Comparison of ENCODE assay signal across 14 cellular contexts in genomic region chr16:17222756-17223411, GRCh38.
DNase-seq lines count a peak whose midpoint lies in the region; ATAC-seq and TF ChIP-seq lines count a peak whose summit lies in the region.
"Had no signal": no experiment of that assay in that cellular context is flagged by ENCODE, and none has a peak within 500 bp of the region (broad histone marks: within the 10 kb centered on the region; RNA-seq: fewer than 3 reads in every experiment).

No MANE protein-coding gene starts in this region.

- H3K27me3 ChIP-seq in neural cell (ENCODE audit: insufficient read depth, low read depth, low read length) = no peaks in the 10 kb centered on the region
- H3K27me3 ChIP-seq: hepatocyte, ovary had no signal

- peak; percentile 68 for TF ChIP-seq RAD21 in neural cell (conservative IDR thresholded peaks at IDR 0.05)

- no peak overlapping the region for H2AFZ ChIP-seq in neural cell (ENCODE audit: low read depth, low read length)
- H2AFZ ChIP-seq: hepatocyte had no signal

- peak overlapping the region; percentile 90 for H3K27ac ChIP-seq in neural cell (ENCODE audit: low read length)
- H3K27ac ChIP-seq: epithelial cell of prostate, hepatocyte, ovary had no signal

- peak overlapping the region; percentile 61 for H3K9ac ChIP-seq in neural cell (ENCODE audit: low read length)

- TF ChIP-seq CTCF in NB4 (IDR thresholded peaks at IDR 0.05; ENCODE audit: low read depth, low read length) (no peak), neural cell (IDR thresholded peaks at IDR 0.05; ENCODE audit: poor library complexity, severe bottlenecking) (peak; percentile 67)

- TF ChIP-seq EP300 in neural cell (conservative IDR thresholded peaks at IDR 0.05; ENCODE audit: poor library complexity, severe bottlenecking) = peak; percentile 97

- peak overlapping the region; percentile 39 for H3K27ac Mint-ChIP-seq in dendritic cell treated with granulocyte-macrophage colony-stimulating factor and Interleukin-4, amounts not matched to agents 40 ng/mL and 50 ng/mL, for 4 days
- H3K27ac Mint-ChIP-seq: activated naive CD4-positive, alpha-beta T cell treated with anti-CD3 and anti-CD28 coated beads for 36 hours had no signal

- no peaks in the 10 kb centered on the region for H3K36me3 ChIP-seq in neural cell (ENCODE audit: insufficient read depth, low read length)
- H3K36me3 ChIP-seq: ovary had no signal

- peaks cover 7% of the 10 kb centered on the region for H3K36me3 Mint-ChIP-seq in dendritic cell treated with granulocyte-macrophage colony-stimulating factor and Interleukin-4, amounts not matched to agents 40 ng/mL and 50 ng/mL, for 4 days (ENCODE audit: low read depth)

- no peaks in the 10 kb centered on the region for H4K20me1 ChIP-seq in neural cell (ENCODE audit: insufficient read depth)

- no peaks in the 10 kb centered on the region for H3K27me3 Mint-ChIP-seq in dendritic cell treated with granulocyte-macrophage colony-stimulating factor and Interleukin-4, amounts not matched to agents 40 ng/mL and 50 ng/mL, for 4 days

- H3K79me2 ChIP-seq in neural cell (replicated peaks; ENCODE audit: insufficient read depth, low read length) = no peaks in the 10 kb centered on the region

- no peak for ATAC-seq in esophagus mucosa
- no peak for ATAC-seq in GM18861 (IDR thresholded peaks at IDR 0.05; ENCODE audit: unreplicated experiment)
- no peak for ATAC-seq in HG03045 (IDR thresholded peaks at IDR 0.05; ENCODE audit: unreplicated experiment)

- no peak overlapping the region for H3K4me3 Mint-ChIP-seq in dendritic cell treated with granulocyte-macrophage colony-stimulating factor and Interleukin-4, amounts not matched to agents 40 ng/mL and 50 ng/mL, for 4 days
- H3K4me3 Mint-ChIP-seq: activated naive CD4-positive, alpha-beta T cell treated with anti-CD3 and anti-CD28 coated beads for 36 hours had no signal

- no peaks in the 10 kb centered on the region for H3K9me3 ChIP-seq in neural cell (ENCODE audit: low read length)
- H3K9me3 ChIP-seq: ovary had no signal

- peaks cover 42% of the 10 kb centered on the region for H3K4me1 Mint-ChIP-seq in dendritic cell treated with granulocyte-macrophage colony-stimulating factor and Interleukin-4, amounts not matched to agents 40 ng/mL and 50 ng/mL, for 4 days (ENCODE audit: low read depth)

- intact Hi-C loops in dendritic cell treated with granulocyte-macrophage colony-stimulating factor and Interleukin-4, amounts not matched to agents 40 ng/mL and 50 ng/mL, for 4 days (cut with micrococcal nuclease) = no loop called here

- no peaks in the 10 kb centered on the region for H3K9me2 ChIP-seq in neural cell (ENCODE audit: insufficient read depth, low read length)

- peak overlapping the region; percentile 41 for H3K4me2 ChIP-seq in neural cell (ENCODE audit: low read length)
- H3K4me2 ChIP-seq: hepatocyte had no signal

- no peaks in the 10 kb centered on the region for H3K9me3 Mint-ChIP-seq in dendritic cell treated with granulocyte-macrophage colony-stimulating factor and Interleukin-4, amounts not matched to agents 40 ng/mL and 50 ng/mL, for 4 days
- H3K9me3 Mint-ChIP-seq: activated naive CD4-positive, alpha-beta T cell treated with anti-CD3 and anti-CD28 coated beads for 36 hours had no signal

- DNase-seq in C1 segment of cervical spinal cord (lab: John Stamatoyannopoulos, UW) (peak in 9 of 14 donors; percentile 11 to 56 (median 29)), NB4 (ENCODE audit: low read depth) (peak; percentile 46), glomerular visceral epithelial cell (ENCODE audit: extremely low spot score) (no peak)
- DNase-seq: activated naive CD4-positive, alpha-beta T cell treated with anti-CD3 and anti-CD28 coated beads for 36 hours; cerebellar nuclear complex; NCI-H345 had no signal

- TF ChIP-seq POLR2A in NB4 (IDR thresholded peaks at IDR 0.05; ENCODE audit: extremely low read depth, insufficient read length) = no peak

- peaks cover 17% of the 10 kb centered on the region for H3F3A ChIP-seq in neural cell (ENCODE audit: insufficient read depth, low read length, poor library complexity, severe bottlenecking)

- H3K4me3 ChIP-seq in NB4 (ENCODE audit: low read depth, low read length) = no peak overlapping the region
- peak overlapping the region; percentile 50 for H3K4me3 ChIP-seq in neural cell (ENCODE audit: low read length)
- H3K4me3 ChIP-seq: hepatocyte, ovary had no signal

TF ChIP-seq in neural cell, 6 proteins besides CTCF, POLR2A, EP300 and RAD21:
- TF ChIP-seq TAF1 (IDR thresholded peaks at IDR 0.05; ENCODE audit: low read depth) (no peak), SMC3 (conservative IDR thresholded peaks at IDR 0.05; ENCODE audit: poor library complexity) (peak; percentile 63), MXI1 (conservative IDR thresholded peaks at IDR 0.05; ENCODE audit: poor library complexity, severe bottlenecking) (no peak), EZH2 (IDR thresholded peaks at IDR 0.05; ENCODE audit: borderline replicate concordance, insufficient read depth, low read length, poor library complexity, severe bottlenecking) (no peak), POLR2AphosphoS5 (IDR thresholded peaks at IDR 0.05) (peak; percentile 94)
- TF ChIP-seq, protein P1, sequence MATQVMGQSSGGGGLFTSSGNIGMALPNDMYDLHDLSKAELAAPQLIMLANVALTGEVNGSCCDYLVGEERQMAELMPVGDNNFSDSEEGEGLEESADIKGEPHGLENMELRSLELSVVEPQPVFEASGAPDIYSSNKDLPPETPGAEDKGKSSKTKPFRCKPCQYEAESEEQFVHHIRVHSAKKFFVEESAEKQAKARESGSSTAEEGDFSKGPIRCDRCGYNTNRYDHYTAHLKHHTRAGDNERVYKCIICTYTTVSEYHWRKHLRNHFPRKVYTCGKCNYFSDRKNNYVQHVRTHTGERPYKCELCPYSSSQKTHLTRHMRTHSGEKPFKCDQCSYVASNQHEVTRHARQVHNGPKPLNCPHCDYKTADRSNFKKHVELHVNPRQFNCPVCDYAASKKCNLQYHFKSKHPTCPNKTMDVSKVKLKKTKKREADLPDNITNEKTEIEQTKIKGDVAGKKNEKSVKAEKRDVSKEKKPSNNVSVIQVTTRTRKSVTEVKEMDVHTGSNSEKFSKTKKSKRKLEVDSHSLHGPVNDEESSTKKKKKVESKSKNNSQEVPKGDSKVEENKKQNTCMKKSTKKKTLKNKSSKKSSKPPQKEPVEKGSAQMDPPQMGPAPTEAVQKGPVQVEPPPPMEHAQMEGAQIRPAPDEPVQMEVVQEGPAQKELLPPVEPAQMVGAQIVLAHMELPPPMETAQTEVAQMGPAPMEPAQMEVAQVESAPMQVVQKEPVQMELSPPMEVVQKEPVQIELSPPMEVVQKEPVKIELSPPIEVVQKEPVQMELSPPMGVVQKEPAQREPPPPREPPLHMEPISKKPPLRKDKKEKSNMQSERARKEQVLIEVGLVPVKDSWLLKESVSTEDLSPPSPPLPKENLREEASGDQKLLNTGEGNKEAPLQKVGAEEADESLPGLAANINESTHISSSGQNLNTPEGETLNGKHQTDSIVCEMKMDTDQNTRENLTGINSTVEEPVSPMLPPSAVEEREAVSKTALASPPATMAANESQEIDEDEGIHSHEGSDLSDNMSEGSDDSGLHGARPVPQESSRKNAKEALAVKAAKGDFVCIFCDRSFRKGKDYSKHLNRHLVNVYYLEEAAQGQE (IDR thresholded peaks at IDR 0.05; ENCODE audit: borderline replicate concordance) = peak; percentile 97
